Comparison of ENCODE assay signal across 9 cellular contexts in genomic region chr3:194632211-194632982, GRCh38. TPM values are rescaled to one million over a fixed set of nuclear protein-coding genes. Genes with fewer than 3 reads are reported as not detected.
DNase-seq lines count a peak whose midpoint lies in the region; ATAC-seq, FAIRE-seq and TF ChIP-seq lines count a peak whose summit lies in the region.
"Had no signal": no experiment of that assay in that cellular context is flagged by ENCODE, and none has a peak within 500 bp of the region (broad histone marks: within the 10 kb centered on the region; RNA-seq: fewer than 3 reads in every experiment).

No MANE protein-coding gene starts in this region.

- FAIRE-seq in astrocyte (lab: Jason Lieb, UNC): no peak
- FAIRE-seq: G401.6 had no signal

- peaks cover 8% of the 10 kb centered on the region for H4K20me1 ChIP-seq in astrocyte (ENCODE audit: insufficient read depth, low read length)

- H3K27me3 Mint-ChIP-seq in astrocyte (ENCODE audit: low read depth, unreplicated experiment): no peaks in the 10 kb centered on the region

- peak overlapping the region; percentile 86 for H3K4me3 Mint-ChIP-seq in astrocyte (ENCODE audit: unreplicated experiment)
- peak overlapping the region; percentile 79 for H3K4me3 Mint-ChIP-seq in stimulated activated effector memory CD8-positive, alpha-beta T cell treated with anti-CD3 and anti-CD28 coated beads, Interleukin-12 subunit alpha, Interleukin-12 subunit beta, amount 100 ng/mL, for 72 hours

- H3K27ac ChIP-seq in KOPT-K1 (ENCODE audit: low read depth, low read length, poor library complexity, severe bottlenecking) (peak overlapping the region; percentile 75), astrocyte (ENCODE audit: low read depth, low read length) (peak overlapping the region; percentile 51), iPS-18a (ENCODE audit: low read length) (no peak overlapping the region)

- H3K27ac Mint-ChIP-seq in astrocyte (ENCODE audit: unreplicated experiment): peak overlapping the region; percentile 81
- no peak overlapping the region for H3K27ac Mint-ChIP-seq in stimulated activated effector memory CD8-positive, alpha-beta T cell treated with anti-CD3 and anti-CD28 coated beads, Interleukin-12 subunit alpha, Interleukin-12 subunit beta, amount 100 ng/mL, for 72 hours

- H3K9ac ChIP-seq in astrocyte (ENCODE audit: low read length) (peak overlapping the region; percentile 82), iPS-18a (ENCODE audit: low read length) (no peak overlapping the region)

- H3K9me3 Mint-ChIP-seq in astrocyte (ENCODE audit: unreplicated experiment): peaks cover 6% of the 10 kb centered on the region
- no peaks in the 10 kb centered on the region for H3K9me3 Mint-ChIP-seq in stimulated activated effector memory CD8-positive, alpha-beta T cell treated with anti-CD3 and anti-CD28 coated beads, Interleukin-12 subunit alpha, Interleukin-12 subunit beta, amount 100 ng/mL, for 72 hours

- H3K36me3 ChIP-seq in KOPT-K1 (ENCODE audit: insufficient read depth, low read length): peaks cover 30% of the 10 kb centered on the region
- peaks cover 13% of the 10 kb centered on the region for H3K36me3 ChIP-seq in astrocyte (ENCODE audit: insufficient read depth, low read length)
- peaks cover 11% of the 10 kb centered on the region for H3K36me3 ChIP-seq in iPS-18a (ENCODE audit: control insufficient read depth, low read depth, low read length)

- peaks cover 24% of the 10 kb centered on the region for H3K79me2 ChIP-seq in astrocyte (ENCODE audit: insufficient read depth, low read length)

- peak overlapping the region; percentile 83 for H3K4me3 ChIP-seq in astrocyte (ENCODE audit: insufficient read depth, low read depth, low read length)
- peak overlapping the region; percentile 70 for H3K4me3 ChIP-seq in iPS-18a (ENCODE audit: low read length)

- no peak for TF ChIP-seq CTCF in astrocyte (IDR thresholded peaks at IDR 0.05; ENCODE audit: insufficient read depth, low read depth, low read length)

- peak overlapping the region; percentile 43 for H2AFZ ChIP-seq in astrocyte (ENCODE audit: low read depth, low read length)

- H3K4me1 ChIP-seq in astrocyte (ENCODE audit: insufficient read depth, low read length): peaks cover 4% of the 10 kb centered on the region
- H3K4me1 ChIP-seq in iPS-18a (ENCODE audit: control insufficient read depth, low read depth, low read length): peaks cover 4% of the 10 kb centered on the region

- H3K27me3 ChIP-seq in astrocyte (ENCODE audit: insufficient read depth, low read length) (no peaks in the 10 kb centered on the region), iPS-18a (ENCODE audit: control insufficient read depth, insufficient read depth, low read length) (no peaks in the 10 kb centered on the region)

- DNase-seq in NCI-H345 (lab: John Stamatoyannopoulos, UW): peak; percentile 58
- no peak for DNase-seq in NCI-H345 treated with DMSO at 0.1 percent for 48 hours (lab: John Stamatoyannopoulos, UW; ENCODE audit: unreplicated experiment)
- DNase-seq in astrocyte (ENCODE audit: low read depth): no peak
- DNase-seq in stimulated activated effector memory CD8-positive, alpha-beta T cell treated with anti-CD3 and anti-CD28 coated beads, Interleukin-12 subunit alpha, Interleukin-12 subunit beta, amount 100 ng/mL, for 72 hours (ENCODE audit: low spot score in 2 of 2): no peak
- DNase-seq in OCI-M2 (lab: John Stamatoyannopoulos, UW; ENCODE audit: unreplicated experiment): no peak

- peaks cover 20% of the 10 kb centered on the region for H3K9me3 ChIP-seq in KOPT-K1 (ENCODE audit: insufficient read depth, low read length, poor library complexity, severe bottlenecking)
- H3K9me3 ChIP-seq in astrocyte (ENCODE audit: insufficient read depth, low read depth, low read length): peaks cover 6% of the 10 kb centered on the region
- H3K9me3 ChIP-seq in iPS-18a (ENCODE audit: control insufficient read depth, low read depth, low read length): peaks cover 5% of the 10 kb centered on the region

- peaks cover 15% of the 10 kb centered on the region for H3K36me3 Mint-ChIP-seq in astrocyte (ENCODE audit: low read depth, unreplicated experiment)
- peaks cover 7% of the 10 kb centered on the region for H3K36me3 Mint-ChIP-seq in stimulated activated effector memory CD8-positive, alpha-beta T cell treated with anti-CD3 and anti-CD28 coated beads, Interleukin-12 subunit alpha, Interleukin-12 subunit beta, amount 100 ng/mL, for 72 hours

- peak; percentile 36 for ATAC-seq in stimulated activated effector memory CD8-positive, alpha-beta T cell treated with anti-CD3 and anti-CD28 coated beads, Interleukin-12 subunit alpha, Interleukin-12 subunit beta, amount 100 ng/mL, for 72 hours
- ATAC-seq in GM21367 (IDR thresholded peaks at IDR 0.05; ENCODE audit: unreplicated experiment): no peak

- H3K4me2 ChIP-seq in astrocyte (ENCODE audit: low read length): peak overlapping the region; percentile 94

- no peaks in the 10 kb centered on the region for H3K4me1 Mint-ChIP-seq in astrocyte (ENCODE audit: low read depth, unreplicated experiment)
- H3K4me1 Mint-ChIP-seq in stimulated activated effector memory CD8-positive, alpha-beta T cell treated with anti-CD3 and anti-CD28 coated beads, Interleukin-12 subunit alpha, Interleukin-12 subunit beta, amount 100 ng/mL, for 72 hours: peaks cover 10% of the 10 kb centered on the region

RNA-seq across cellular contexts. Expression of gene TMEM44, which starts 0.8 kb away (rescaled TPM):
- 9.8 and 10.5 TPM in 2 replicates for total RNA-seq in astrocyte

RNA-seq across cellular contexts. Expression of gene LSG1, which starts 39.6 kb away (rescaled TPM):
- total RNA-seq in astrocyte: 32.3 and 38.4 TPM in 2 replicates

RNA-seq across cellular contexts. Expression of gene FAM43A, which starts 53.3 kb away (rescaled TPM):
- total RNA-seq in astrocyte: 6.0 and 7.6 TPM in 2 replicates
